ENCODE assay signal across 8 cellular contexts in the genomic region with DNA sequence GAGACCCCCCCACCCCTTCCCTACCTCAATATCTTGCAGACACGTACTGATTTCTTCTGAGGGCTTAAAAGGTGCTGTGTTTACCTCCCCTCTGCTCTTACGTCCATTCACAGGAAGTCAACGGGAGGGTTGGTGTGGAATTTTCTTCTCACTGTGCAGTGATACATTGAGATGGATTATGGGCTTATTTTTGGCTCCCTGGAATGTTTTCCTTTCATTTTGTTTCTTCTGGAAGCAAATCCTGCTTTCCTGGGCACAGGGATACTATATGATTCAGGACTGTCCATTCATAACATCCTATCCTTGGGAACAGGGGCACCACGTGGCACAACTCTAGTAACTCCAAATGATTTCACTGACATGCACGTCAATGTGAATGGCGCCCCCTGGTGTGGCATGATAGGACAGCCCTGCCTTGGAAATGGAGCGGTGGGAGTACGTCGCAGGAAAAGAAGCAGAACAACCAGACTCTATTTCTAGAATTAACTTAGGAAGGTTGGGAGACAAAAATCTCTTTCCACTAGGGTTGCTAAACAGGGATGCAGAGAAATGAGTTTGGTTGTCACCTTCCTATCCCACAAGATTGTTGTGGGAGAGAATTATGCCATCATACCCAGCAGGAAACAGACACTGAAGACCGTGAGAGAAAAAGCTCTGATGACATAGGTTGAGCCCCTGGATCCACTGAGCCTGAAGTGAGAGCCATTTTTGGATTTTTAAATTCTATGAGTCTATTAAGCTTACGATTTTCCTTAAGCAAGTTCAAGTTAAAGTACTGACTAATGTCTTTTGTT.
DNase-seq lines count a peak whose midpoint lies in the region; ATAC-seq and TF ChIP-seq lines count a peak whose summit lies in the region.

No MANE protein-coding gene starts in this region.

- H3K27ac ChIP-seq in AG04450 (ENCODE audit: low read depth, low read length) (no peak overlapping the region), WERI-Rb-1 (no peak overlapping the region)

- no peaks in the 10 kb centered on the region for H3K36me3 ChIP-seq in WERI-Rb-1

- ATAC-seq in GM18909 (IDR thresholded peaks at IDR 0.05; ENCODE audit: poor library complexity, unreplicated experiment) (peak; percentile 24), left colon (peak; percentile 63), HG03457 (IDR thresholded peaks at IDR 0.05; ENCODE audit: unreplicated experiment) (no peak)

- peak; percentile 82 for TF ChIP-seq CTCF in AG04450 (IDR thresholded peaks at IDR 0.05; ENCODE audit: low read depth, low read length)
- TF ChIP-seq CTCF in WERI-Rb-1 (IDR thresholded peaks at IDR 0.05; ENCODE audit: low read depth, low read length), result peak; percentile 81

- POLR2A ChIA-PET in AG04450 (lab: Yijun Ruan, JAX), result no interaction called here

- CTCF ChIA-PET in AG04450 (lab: Charles Lee), result interaction anchor here (0.7 to 7.7 kb wide), 9 partner anchors 10 to 181 kb away, joined by 3 to 200 read pairs (median 4); no protein-coding TSS in a partner anchor

- DNase-seq in AG04450 (ENCODE audit: low read depth, low spot score), result peak; percentile 15
- peak; percentile 3 for DNase-seq in NCI-H146 treated with DMSO at 0.1 percent for 48 hours (lab: John Stamatoyannopoulos, UW; ENCODE audit: unreplicated experiment)
- peak; percentile 85 for DNase-seq in WERI-Rb-1
- DNase-seq in central memory CD4-positive, alpha-beta T cell, result peak; percentile 19
- peak; percentile 42 to 81 for DNase-seq in left colon
- peak; percentile 21 to 48 for DNase-seq in stimulated activated CD4-positive, alpha-beta T cell treated with anti-CD3 and anti-CD28 coated beads, Interleukin-4, amount 100 ng/mL, for 4 hours

- H3K4me3 ChIP-seq in AG04450 (ENCODE audit: low read depth, low read length) (no peak overlapping the region), WERI-Rb-1 (ENCODE audit: low read depth, low read length) (no peak overlapping the region)

- H3K27me3 ChIP-seq in AG04450 (ENCODE audit: control insufficient read depth, insufficient read depth, low read length), result peaks cover 5% of the 10 kb centered on the region
- H3K27me3 ChIP-seq in WERI-Rb-1 (ENCODE audit: insufficient read depth, low read depth, severe bottlenecking), result no peaks in the 10 kb centered on the region

- H3K9me3 ChIP-seq in AG04450 (ENCODE audit: control insufficient read depth, insufficient read depth, low read length), result no peaks in the 10 kb centered on the region
- H3K9me3 ChIP-seq in WERI-Rb-1 (ENCODE audit: severe bottlenecking), result no peaks in the 10 kb centered on the region

- intact Hi-C loops in left colon (cut with DNase I, micrococcal nuclease), result loop anchor here in 1 of 2 donors (2.0 to 10.0 kb wide), 2 partner anchors 42 to 180 kb away; a partner anchor contains a TSS

Comparison
In these comparisons a context has a peak if more than half of its experiments do, and no peak if none do; other contexts are left out.
1. DNase-seq: peak in every context shown above with its lines; median percentile 85 in WERI-Rb-1; 62 in left colon; 34 in stimulated activated CD4-positive, alpha-beta T cell treated with anti-CD3 and anti-CD28 coated beads, Interleukin-4, amount 100 ng/mL, for 4 hours; 19 in central memory CD4-positive, alpha-beta T cell; 15 in AG04450; 3 in NCI-H146 treated with DMSO at 0.1 percent for 48 hours.